In genomic region chr6:30542915-30543314, GRCh38 we compare ENCODE assay signal across 11 cellular contexts. TPM values are rescaled to one million over a fixed set of nuclear protein-coding genes. Genes with fewer than 3 reads are reported as not detected.
A peak's percentile ranks its signal among the peaks of the same experiment; 100 is the strongest.
DNase-seq lines count a peak whose midpoint lies in the region; ATAC-seq and TF ChIP-seq lines count a peak whose summit lies in the region.
"Had no signal": no experiment of that assay in that cellular context is flagged by ENCODE, and none has a peak within 500 bp of the region (broad histone marks: within the 10 kb centered on the region; RNA-seq: fewer than 3 reads in every experiment).

No MANE protein-coding gene starts in this region.

- H3K27ac Mint-ChIP-seq in activated T-helper 17 cell treated with anti-CD3 and anti-CD28 coated beads, Interleukin-2, amount 50 U/mL, for 72 hours = peak overlapping the region; percentile 66

- no peak for DNase-seq in AG04450 (ENCODE audit: low read depth, low spot score)
- peak; percentile 24 for DNase-seq in EH (ENCODE audit: low read depth)
- DNase-seq in left lung = no peak
- DNase-seq in psoas muscle = no peak
- DNase-seq in ureter (ENCODE audit: low spot score) = no peak
- no peak for DNase-seq in GOT3 (lab: John Stamatoyannopoulos, UW)
- DNase-seq: amniotic stem cell; erythroblast; NK-92 treated with Interleukin-12 subunit alpha and Interleukin-12 subunit beta, amount 100 ng/mL, for 24 hours had no signal

- peaks cover 34% of the 10 kb centered on the region for H3K4me1 Mint-ChIP-seq in activated T-helper 17 cell treated with anti-CD3 and anti-CD28 coated beads, Interleukin-2, amount 50 U/mL, for 72 hours

- peak; percentile 45 for TF ChIP-seq CTCF in AG04450 (IDR thresholded peaks at IDR 0.05; ENCODE audit: low read depth, low read length)
- TF ChIP-seq CTCF in left lung (IDR thresholded peaks at IDR 0.05) = no peak
- TF ChIP-seq CTCF in psoas muscle (IDR thresholded peaks at IDR 0.05) = no peak

- 35 to 52% (median 50%) methylated on average over 1 of the region's 1 CpG for WGBS in psoas muscle, 3 donors

- H3K27ac ChIP-seq in AG04450 (ENCODE audit: low read depth, low read length) = no peak overlapping the region
- H3K27ac ChIP-seq in left lung = peak overlapping the region; percentile 42 to 48
- H3K27ac ChIP-seq in psoas muscle = no peak overlapping the region

- H3K27me3 ChIP-seq in AG04450 (ENCODE audit: control insufficient read depth, insufficient read depth, low read length) = no peaks in the 10 kb centered on the region
- peaks cover 0 to 3% of the 10 kb centered on the region in 2 donors for H3K27me3 ChIP-seq in left lung
- no peaks in the 10 kb centered on the region for H3K27me3 ChIP-seq in psoas muscle (ENCODE audit: insufficient read depth in 3 of 3, low read length in 2 of 3)

- no peaks in the 10 kb centered on the region for H3K9me3 Mint-ChIP-seq in activated T-helper 17 cell treated with anti-CD3 and anti-CD28 coated beads, Interleukin-2, amount 50 U/mL, for 72 hours

- CTCF ChIA-PET in AG04450 (lab: Charles Lee) = interaction anchor here (0.8 to 15.5 kb wide), 15 partner anchors 9 to 72 kb away, joined by 3 to 437 read pairs (median 11); partner anchors contain the start of genes GNL1 and PRR3

- no peaks in the 10 kb centered on the region for H3K27me3 Mint-ChIP-seq in activated T-helper 17 cell treated with anti-CD3 and anti-CD28 coated beads, Interleukin-2, amount 50 U/mL, for 72 hours

- H3K36me3 Mint-ChIP-seq in activated T-helper 17 cell treated with anti-CD3 and anti-CD28 coated beads, Interleukin-2, amount 50 U/mL, for 72 hours (ENCODE audit: low read depth) = peaks cover 32% of the 10 kb centered on the region

- ATAC-seq in activated T-helper 17 cell treated with anti-CD3 and anti-CD28 coated beads, Interleukin-2, amount 50 U/mL, for 72 hours (replicated peaks) = no peak
- ATAC-seq in left lung (no peak), psoas muscle (no peak), HG03432 (IDR thresholded peaks at IDR 0.05; ENCODE audit: unreplicated experiment) (no peak)

- H3K4me1 ChIP-seq in left lung (peaks cover 5 to 23% of the 10 kb centered on the region in 2 donors), psoas muscle (peaks cover 3% of the 10 kb centered on the region)

- H3K36me3 ChIP-seq in left lung = peaks cover 0 to 23% of the 10 kb centered on the region in 2 donors
- H3K36me3 ChIP-seq in psoas muscle (ENCODE audit: insufficient read depth in 1 of 2, low read depth in 1 of 2) = peaks cover 2 to 25% of the 10 kb centered on the region in 2 donors

- intact Hi-C loops in left lung (cut with DNase I) = no loop called here
- intact Hi-C loops in psoas muscle (cut with DNase I) = loop anchor here (5.0 to 10.0 kb wide), 5 partner anchors 54 to 544 kb away; partner anchors contain the start of genes TRIM26 (in 1 of the 2) and TUBB (in 1 of the 2)

- H3K4me3 ChIP-seq in AG04450 (ENCODE audit: low read depth, low read length) = no peak overlapping the region
- H3K4me3 ChIP-seq in left lung = no peak overlapping the region
- no peak overlapping the region for H3K4me3 ChIP-seq in psoas muscle

- POLR2A ChIA-PET in AG04450 (lab: Yijun Ruan, JAX) = no interaction called here

- H3K4me3 Mint-ChIP-seq in activated T-helper 17 cell treated with anti-CD3 and anti-CD28 coated beads, Interleukin-2, amount 50 U/mL, for 72 hours = peak overlapping the region; percentile 87

- no peaks in the 10 kb centered on the region for H3K9me3 ChIP-seq in AG04450 (ENCODE audit: control insufficient read depth, insufficient read depth, low read length)
- H3K9me3 ChIP-seq in left lung = no peaks in the 10 kb centered on the region
- H3K9me3 ChIP-seq in psoas muscle = no peaks in the 10 kb centered on the region

RNA-seq across cellular contexts. Expression of gene GNL1, which starts 13.4 kb away (rescaled TPM):
- 41.7 and 50.0 TPM in 2 replicates for polyA plus RNA-seq in AG04450 (2011; rRNA removed)
- polyA minus RNA-seq in AG04450 (2011; rRNA and poly(A)+ RNA removed) = 54.3 and 61.5 TPM in 2 replicates
- total RNA-seq in activated T-helper 17 cell treated with anti-CD3 and anti-CD28 coated beads, Interleukin-2, amount 50 U/mL, for 72 hours = 100 to 1,000 TPM; 102 to 117 TPM
- 10 to 100 TPM; 52.5 to 61.0 TPM for total RNA-seq in left lung
- 10 to 100 TPM; 20.1 to 26.3 (median 24.2) TPM for total RNA-seq in psoas muscle
- 10 to 100 TPM; 14.2 to 32.3 (median 30.8) TPM for polyA plus RNA-seq in psoas muscle
- total RNA-seq in ureter = 72.6 TPM

RNA-seq across cellular contexts. Expression of gene PRR3, which starts 14.2 kb away (rescaled TPM):
- polyA plus RNA-seq in AG04450 (2011; rRNA removed) = 26.8 and 27.3 TPM in 2 replicates
- 33.7 and 37.1 TPM in 2 replicates for polyA minus RNA-seq in AG04450 (2011; rRNA and poly(A)+ RNA removed)
- 10 to 100 TPM; 22.1 to 23.1 TPM for total RNA-seq in activated T-helper 17 cell treated with anti-CD3 and anti-CD28 coated beads, Interleukin-2, amount 50 U/mL, for 72 hours
- total RNA-seq in left lung = 10 to 100 TPM in 1 of 2 donors, 1 to 10 TPM in 1; 5.7 to 10.1 TPM
- 1 to 10 TPM; 1.5 to 3.5 (median 1.8) TPM for total RNA-seq in psoas muscle
- 1 to 10 TPM; 2.3 to 5.1 (median 3.5) TPM for polyA plus RNA-seq in psoas muscle
- 17.3 TPM for total RNA-seq in ureter

RNA-seq across cellular contexts. Expression of gene ABCF1, which starts 28.3 kb away (rescaled TPM):
- 32.3 and 38.7 TPM in 2 replicates for polyA plus RNA-seq in AG04450 (2011; rRNA removed)
- polyA minus RNA-seq in AG04450 (2011; rRNA and poly(A)+ RNA removed) = 75.5 and 88.4 TPM in 2 replicates
- 10 to 100 TPM; 65.0 to 98.2 TPM for total RNA-seq in activated T-helper 17 cell treated with anti-CD3 and anti-CD28 coated beads, Interleukin-2, amount 50 U/mL, for 72 hours
- total RNA-seq in left lung = 10 to 100 TPM; 37.9 to 47.6 TPM
- total RNA-seq in psoas muscle = 100 to 1,000 TPM in 1 of 4 donors, 10 to 100 TPM in 3; 64.2 to 108 (median 95.5) TPM
- 100 to 1,000 TPM in 2 of 3 donors, 10 to 100 TPM in 1; 53.8 to 119 (median 108) TPM for polyA plus RNA-seq in psoas muscle
- total RNA-seq in ureter = 63.9 TPM

RNA-seq across cellular contexts. Expression of gene HLA-E, which starts 53.6 kb away (rescaled TPM):
- polyA plus RNA-seq in AG04450 (2011; rRNA removed) (127 and 136 TPM in 2 replicates), psoas muscle (100 to 1,000 TPM in 1 of 3 donors, 10 to 100 TPM in 2; 75.2 to 168 (median 98.5) TPM)
- polyA minus RNA-seq in AG04450 (2011; rRNA and poly(A)+ RNA removed) = 79.3 and 95.1 TPM in 2 replicates
- total RNA-seq in activated T-helper 17 cell treated with anti-CD3 and anti-CD28 coated beads, Interleukin-2, amount 50 U/mL, for 72 hours = 100 to 1,000 TPM; 362 to 675 TPM
- total RNA-seq in left lung (100 to 1,000 TPM; 440 to 636 TPM), psoas muscle (100 to 1,000 TPM in 1 of 4 donors, 10 to 100 TPM in 3; 85.1 to 152 (median 92.4) TPM), ureter (330 TPM)

Comparison
In these comparisons a context has a peak if more than half of its experiments do, and no peak if none do; other contexts are left out.
1. H3K27ac ChIP-seq: peak in left lung (2 of 2); none in AG04450 (single experiment) and psoas muscle (single experiment).
2. intact Hi-C loops: an anchor here in psoas muscle (5.0 to 10.0 kb wide); none called in left lung.